Comparison of ENCODE assay signal across 16 cellular contexts in genomic region chr2:190547914-190548313, GRCh38. TPM values are rescaled to one million over a fixed set of nuclear protein-coding genes. Genes with fewer than 3 reads are reported as not detected.
A peak's percentile ranks its signal among the peaks of the same experiment; 100 is the strongest.
DNase-seq lines count a peak whose midpoint lies in the region; FAIRE-seq and TF ChIP-seq lines count a peak whose summit lies in the region.
"Had no signal": no experiment of that assay in that cellular context is flagged by ENCODE, and none has a peak within 500 bp of the region (broad histone marks: within the 10 kb centered on the region; RNA-seq: fewer than 3 reads in every experiment).

No MANE protein-coding gene starts in this region.

- H3K4me3 ChIP-seq in mammary epithelial cell (replicated peaks in 1 of 3; ENCODE audit: insufficient read depth in 1 of 3, low read depth in 2 of 3, low read length in 3 of 3), result peak overlapping the region in 1 of 3 experiments; percentile 33
- H3K4me3 ChIP-seq: GM23248, K562, MG63, SK-N-MC had no signal

- DNase-seq in GM18507 (ENCODE audit: extremely low spot score, insufficient read length, low read depth) (no peak), NCI-H226 (peak; percentile 23), mammary epithelial cell (peak; percentile 87), retina (peak; percentile 39), GM20000 (ENCODE audit: low spot score) (no peak), KBM-7 (no peak)
- DNase-seq in activated naive CD4-positive, alpha-beta T cell treated with anti-CD3 and anti-CD28 coated beads, Interleukin-2, amount 50 U/mL, for 16 hours, result no peak
- DNase-seq: Caco-2; CD4-positive, CD25-positive, alpha-beta regulatory T cell; GM23248; MG63; NCI-H1092 treated with DMSO at 0.1 percent for 48 hours; NCI-H69; OCI-M1 had no signal

- CTCF ChIA-PET in mammary epithelial cell (lab: Charles Lee; ENCODE audit: low non-redundant PET), result no interaction called here

- no peaks in the 10 kb centered on the region for H3K27me3 ChIP-seq in mammary epithelial cell (ENCODE audit: insufficient read depth, low read length)
- H3K27me3 ChIP-seq: MG63 had no signal

- peak overlapping the region; percentile 32 for H3K9ac ChIP-seq in mammary epithelial cell (ENCODE audit: insufficient read depth, low read length)
- H3K9ac ChIP-seq: GM23248 had no signal

- peaks cover 23% of the 10 kb centered on the region for H3K4me1 ChIP-seq in mammary epithelial cell (ENCODE audit: insufficient read depth, low read length)
- H3K4me1 ChIP-seq: Caco-2 had no signal

- no peaks in the 10 kb centered on the region for H4K20me1 ChIP-seq in mammary epithelial cell (ENCODE audit: insufficient read depth, low read length)

- H3K9me3 ChIP-seq in mammary epithelial cell (replicated peaks; ENCODE audit: insufficient read depth, low read length), result peaks cover 2% of the 10 kb centered on the region
- H3K9me3 ChIP-seq: MG63 had no signal

- dilution Hi-C loops in mammary epithelial cell (cut with HindIII; ENCODE audit: low sequenced_read_pairs), result no loop called here

- H2AFZ ChIP-seq in mammary epithelial cell (ENCODE audit: low read depth, low read length), result no peak overlapping the region
- H2AFZ ChIP-seq: GM23248 had no signal

- no peak for TF ChIP-seq CTCF in mammary epithelial cell (conservative IDR thresholded peaks at IDR 0.05 in 1 of 2, IDR thresholded peaks at IDR 0.05 in 1 of 2; ENCODE audit: extremely low read depth in 1 of 2, insufficient read depth in 1 of 2, low read depth in 1 of 2, low read length in 2 of 2)
- TF ChIP-seq CTCF in GM20000 (IDR thresholded peaks at IDR 0.05; ENCODE audit: extremely low read depth, missing control alignments), result no peak

- intact Hi-C loops in mammary epithelial cell (cut with micrococcal nuclease), result no loop called here

- H3K4me2 ChIP-seq in mammary epithelial cell (ENCODE audit: insufficient read depth, low read depth, low read length), result peak overlapping the region; percentile 64

- in situ Hi-C loops in mammary epithelial cell (cut with MboI; ENCODE audit: low sequenced_read_pairs in 2 of 2) (no loop called here), KBM-7 (cut with MboI; ENCODE audit: low pct_unique_long_range_greater_than_20kb, low sequenced_read_pairs) (no loop called here)

- BruUV-seq in mammary epithelial cell (replicated peaks; lab: Mats Ljungman, UMichigan), result no TSS peak

- peak; percentile 21 for FAIRE-seq in GM18507 (lab: Jason Lieb, UNC)
- FAIRE-seq: K562 had no signal

- H3K27ac ChIP-seq in mammary epithelial cell (ENCODE audit: insufficient read depth, low read depth, low read length), result peak overlapping the region; percentile 74
- H3K27ac ChIP-seq: GM23248, SK-N-MC had no signal

- H3K79me2 ChIP-seq in mammary epithelial cell (ENCODE audit: insufficient read depth, low read length), result no peaks in the 10 kb centered on the region

- H3K36me3 ChIP-seq in mammary epithelial cell (ENCODE audit: insufficient read depth, low read length), result no peaks in the 10 kb centered on the region
- H3K36me3 ChIP-seq: MG63 had no signal

RNA-seq across cellular contexts. Expression of gene NEMP2, which starts 13.4 kb away (rescaled TPM):
- 1 to 10 TPM; 5.0 to 6.0 TPM for total RNA-seq in mammary epithelial cell
- polyA plus RNA-seq in mammary epithelial cell, result 3.1 TPM
- 11.3 TPM for polyA minus RNA-seq in mammary epithelial cell

Comparison
In these comparisons a context has a peak if more than half of its experiments do, and no peak if none do; other contexts are left out.
1. DNase-seq: peak in NCI-H226 (single experiment), mammary epithelial cell (single experiment) and retina (single experiment); none in GM18507 (single experiment), GM20000 (single experiment), activated naive CD4-positive, alpha-beta T cell treated with anti-CD3 and anti-CD28 coated beads, Interleukin-2, amount 50 U/mL, for 16 hours (single experiment) and KBM-7 (single experiment).